In the genomic region with DNA sequence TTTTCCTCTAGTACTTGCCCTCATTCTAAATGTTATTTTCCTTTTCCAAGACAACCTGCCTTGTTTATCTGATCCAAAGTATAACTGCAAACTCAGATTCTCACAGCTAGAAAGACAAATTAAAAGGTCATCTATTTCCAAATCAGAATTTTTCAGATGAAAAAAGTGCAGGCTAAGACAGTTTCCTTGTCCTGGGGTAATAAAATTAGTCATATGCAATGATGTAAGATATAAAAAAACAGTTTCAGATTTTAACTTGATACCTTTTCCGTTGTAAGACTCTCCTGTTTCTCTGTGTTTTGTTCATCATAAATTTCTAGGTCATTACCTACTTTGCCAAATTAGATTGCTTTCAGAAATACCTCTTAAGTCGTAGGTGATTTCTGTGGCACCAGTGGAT, we compare ENCODE assay signal across 18 cellular contexts.
DNase-seq lines count a peak whose midpoint lies in the region; ATAC-seq and TF ChIP-seq lines count a peak whose summit lies in the region.
"Had no signal": no experiment of that assay in that cellular context is flagged by ENCODE, and none has a peak within 500 bp of the region (broad histone marks: within the 10 kb centered on the region; RNA-seq: fewer than 3 reads in every experiment).

No MANE protein-coding gene starts in this region.

- H3K36me3 Mint-ChIP-seq in MCF 10A (ENCODE audit: insufficient read depth, unreplicated experiment), result no peaks in the 10 kb centered on the region
- H3K36me3 Mint-ChIP-seq in WTC11, result no peaks in the 10 kb centered on the region
- H3K36me3 Mint-ChIP-seq: CD14-positive monocyte had no signal

- POLR2A ChIA-PET in MCF 10A (lab: Yijun Ruan, JAX) (no interaction called here), WTC11 (lab: Charles Lee) (no interaction called here)

- H3K4me1 Mint-ChIP-seq in MCF 10A (ENCODE audit: insufficient read depth, unreplicated experiment) (peaks cover 23% of the 10 kb centered on the region), WTC11 (peaks cover 19% of the 10 kb centered on the region)

- DNase-seq in MCF 10A (ENCODE audit: unreplicated experiment), result peak; percentile 42
- no peak for DNase-seq in breast epithelium (ENCODE audit: low spot score in 2 of 2)
- no peak for DNase-seq in WTC11 (ENCODE audit: low spot score)
- DNase-seq in fibroblast of mammary gland (ENCODE audit: low read depth), result peak; percentile 12
- DNase-seq in activated naive CD4-positive, alpha-beta T cell treated with Interleukin-2 at 50 U/mL for 16 hours, result no peak
- no peak for DNase-seq in kidney glomerular epithelial cell (lab: John Stamatoyannopoulos, UW)
- DNase-seq in GM13977 (ENCODE audit: low spot score), result no peak
- DNase-seq in midbrain (lab: John Stamatoyannopoulos, UW), result no peak
- DNase-seq: DMS79, KG1, NCI-H1417, NCI-H187 treated with DMSO at 0.1 percent for 48 hours, NCI-H2227 treated with DMSO at 0.1 percent for 48 hours, NCI-H510A treated with DMSO at 0.1 percent for 48 hours, NCI-H774, SHP77 had no signal

- H3K27ac Mint-ChIP-seq in MCF 10A (ENCODE audit: low read depth, unreplicated experiment) (no peak overlapping the region), WTC11 (peak overlapping the region; percentile 51; the same call in 1 of the 2 replicates)
- H3K27ac Mint-ChIP-seq: CD14-positive monocyte had no signal

- H3K36me3 ChIP-seq in breast epithelium, result no peaks in the 10 kb centered on the region

- CTCF ChIA-PET in MCF 10A (lab: Yijun Ruan, JAX) (no interaction called here), WTC11 (lab: Charles Lee) (no interaction called here)

- H3K9me3 Mint-ChIP-seq in MCF 10A (ENCODE audit: unreplicated experiment) (peaks cover 8% of the 10 kb centered on the region), WTC11 (peaks cover 6% of the 10 kb centered on the region)

- no peaks in the 10 kb centered on the region for H3K9me3 ChIP-seq in breast epithelium

- TF ChIP-seq CTCF in MCF 10A (IDR thresholded peaks at IDR 0.05; ENCODE audit: unreplicated experiment), result no peak
- no peak for TF ChIP-seq CTCF in breast epithelium (IDR thresholded peaks at IDR 0.05)
- no peak for TF ChIP-seq CTCF in WTC11 (IDR thresholded peaks at IDR 0.05)
- no peak for TF ChIP-seq CTCF in fibroblast of mammary gland (conservative IDR thresholded peaks at IDR 0.05; ENCODE audit: control insufficient read depth, insufficient read depth, low read depth, low read length)
- no peak for TF ChIP-seq CTCF in GM13977 (IDR thresholded peaks at IDR 0.05; ENCODE audit: extremely low read depth, insufficient read depth, missing control alignments)

- H3K4me3 Mint-ChIP-seq in MCF 10A (ENCODE audit: unreplicated experiment) (no peak overlapping the region), WTC11 (no peak overlapping the region)
- H3K4me3 Mint-ChIP-seq: CD14-positive monocyte had no signal

- H3K4me3 ChIP-seq in breast epithelium (no peak overlapping the region), fibroblast of mammary gland (ENCODE audit: control insufficient read depth, low read depth, low read length) (no peak overlapping the region)

- intact Hi-C loops in MCF 10A (cut with micrococcal nuclease), result no loop called here
- intact Hi-C loops in breast epithelium (cut with DNase I; ENCODE audit: low total_unique reads), result no loop called here

- no peaks in the 10 kb centered on the region for H3K27me3 Mint-ChIP-seq in MCF 10A (ENCODE audit: insufficient read depth, unreplicated experiment)
- no peaks in the 10 kb centered on the region for H3K27me3 Mint-ChIP-seq in WTC11 (ENCODE audit: low read depth)

- H3K4me1 ChIP-seq in breast epithelium, result no peaks in the 10 kb centered on the region

- TF ChIP-seq POLR2A in breast epithelium (IDR thresholded peaks at IDR 0.05), result no peak

- in situ Hi-C loops in GM13977 (cut with MboI; ENCODE audit: low pct_unique_long_range_greater_than_20kb, low sequenced_read_pairs, unreplicated experiment), result no loop called here

- BruUV-seq in MCF 10A (replicated peaks; lab: Mats Ljungman, UMichigan), result no TSS peak

- H3K27me3 ChIP-seq in breast epithelium, result no peaks in the 10 kb centered on the region

- no peak overlapping the region for H3K27ac ChIP-seq in breast epithelium
- H3K27ac ChIP-seq: 22Rv1 had no signal

- no peak for ATAC-seq in WTC11

TF ChIP-seq in WTC11, 78 proteins besides CTCF, POLR2A, EP300 and RAD21:
- no peak for TF ChIP-seq NFYB (CRISPR knock-in tag; conservative IDR thresholded peaks at IDR 0.05; ENCODE audit: low read depth)
- TF ChIP-seq JAZF1 (CRISPR knock-in tag; IDR thresholded peaks at IDR 0.05), result no peak
- no peak for TF ChIP-seq FOXJ3 (CRISPR knock-in tag; IDR thresholded peaks at IDR 0.05; ENCODE audit: borderline replicate concordance)
- TF ChIP-seq, protein P1, sequence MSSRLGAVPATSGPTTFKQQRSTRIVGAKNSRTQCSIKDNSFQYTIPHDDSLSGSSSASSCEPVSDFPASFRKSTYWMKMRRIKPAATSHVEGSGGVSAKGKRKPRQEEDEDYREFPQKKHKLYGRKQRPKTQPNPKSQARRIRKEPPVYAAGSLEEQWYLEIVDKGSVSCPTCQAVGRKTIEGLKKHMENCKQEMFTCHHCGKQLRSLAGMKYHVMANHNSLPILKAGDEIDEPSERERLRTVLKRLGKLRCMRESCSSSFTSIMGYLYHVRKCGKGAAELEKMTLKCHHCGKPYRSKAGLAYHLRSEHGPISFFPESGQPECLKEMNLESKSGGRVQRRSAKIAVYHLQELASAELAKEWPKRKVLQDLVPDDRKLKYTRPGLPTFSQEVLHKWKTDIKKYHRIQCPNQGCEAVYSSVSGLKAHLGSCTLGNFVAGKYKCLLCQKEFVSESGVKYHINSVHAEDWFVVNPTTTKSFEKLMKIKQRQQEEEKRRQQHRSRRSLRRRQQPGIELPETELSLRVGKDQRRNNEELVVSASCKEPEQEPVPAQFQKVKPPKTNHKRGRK (CRISPR knock-in tag; IDR thresholded peaks at IDR 0.05; ENCODE audit: borderline replicate concordance), result no peak
- TF ChIP-seq, protein P2, sequence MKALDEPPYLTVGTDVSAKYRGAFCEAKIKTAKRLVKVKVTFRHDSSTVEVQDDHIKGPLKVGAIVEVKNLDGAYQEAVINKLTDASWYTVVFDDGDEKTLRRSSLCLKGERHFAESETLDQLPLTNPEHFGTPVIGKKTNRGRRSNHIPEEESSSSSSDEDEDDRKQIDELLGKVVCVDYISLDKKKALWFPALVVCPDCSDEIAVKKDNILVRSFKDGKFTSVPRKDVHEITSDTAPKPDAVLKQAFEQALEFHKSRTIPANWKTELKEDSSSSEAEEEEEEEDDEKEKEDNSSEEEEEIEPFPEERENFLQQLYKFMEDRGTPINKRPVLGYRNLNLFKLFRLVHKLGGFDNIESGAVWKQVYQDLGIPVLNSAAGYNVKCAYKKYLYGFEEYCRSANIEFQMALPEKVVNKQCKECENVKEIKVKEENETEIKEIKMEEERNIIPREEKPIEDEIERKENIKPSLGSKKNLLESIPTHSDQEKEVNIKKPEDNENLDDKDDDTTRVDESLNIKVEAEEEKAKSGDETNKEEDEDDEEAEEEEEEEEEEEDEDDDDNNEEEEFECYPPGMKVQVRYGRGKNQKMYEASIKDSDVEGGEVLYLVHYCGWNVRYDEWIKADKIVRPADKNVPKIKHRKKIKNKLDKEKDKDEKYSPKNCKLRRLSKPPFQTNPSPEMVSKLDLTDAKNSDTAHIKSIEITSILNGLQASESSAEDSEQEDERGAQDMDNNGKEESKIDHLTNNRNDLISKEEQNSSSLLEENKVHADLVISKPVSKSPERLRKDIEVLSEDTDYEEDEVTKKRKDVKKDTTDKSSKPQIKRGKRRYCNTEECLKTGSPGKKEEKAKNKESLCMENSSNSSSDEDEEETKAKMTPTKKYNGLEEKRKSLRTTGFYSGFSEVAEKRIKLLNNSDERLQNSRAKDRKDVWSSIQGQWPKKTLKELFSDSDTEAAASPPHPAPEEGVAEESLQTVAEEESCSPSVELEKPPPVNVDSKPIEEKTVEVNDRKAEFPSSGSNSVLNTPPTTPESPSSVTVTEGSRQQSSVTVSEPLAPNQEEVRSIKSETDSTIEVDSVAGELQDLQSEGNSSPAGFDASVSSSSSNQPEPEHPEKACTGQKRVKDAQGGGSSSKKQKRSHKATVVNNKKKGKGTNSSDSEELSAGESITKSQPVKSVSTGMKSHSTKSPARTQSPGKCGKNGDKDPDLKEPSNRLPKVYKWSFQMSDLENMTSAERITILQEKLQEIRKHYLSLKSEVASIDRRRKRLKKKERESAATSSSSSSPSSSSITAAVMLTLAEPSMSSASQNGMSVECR (CRISPR knock-in tag; IDR thresholded peaks at IDR 0.05; ENCODE audit: borderline replicate concordance), result no peak
- TF ChIP-seq JUN (CRISPR knock-in tag; IDR thresholded peaks at IDR 0.05), result no peak
- TF ChIP-seq GABPB1 (CRISPR knock-in tag; IDR thresholded peaks at IDR 0.05), result no peak
- no peak for TF ChIP-seq ZNF423 (CRISPR knock-in tag; IDR thresholded peaks at IDR 0.05)
- no peak for TF ChIP-seq TEAD1 (CRISPR knock-in tag; IDR thresholded peaks at IDR 0.05)
- no peak for TF ChIP-seq GRHL2 (CRISPR knock-in tag; IDR thresholded peaks at IDR 0.05; ENCODE audit: insufficient replicate concordance, severe bottlenecking)

Comparison
In these comparisons a context has a peak if more than half of its experiments do, and no peak if none do; other contexts are left out.
1. DNase-seq: peak in MCF 10A (single experiment) and fibroblast of mammary gland (single experiment); none in breast epithelium (0 of 2), WTC11 (single experiment), activated naive CD4-positive, alpha-beta T cell treated with Interleukin-2 at 50 U/mL for 16 hours (single experiment), kidney glomerular epithelial cell (single experiment), GM13977 (single experiment) and midbrain (single experiment).